Comparison of ENCODE assay signal across 21 cellular contexts in genomic region chr17:31726980-31727427, GRCh38.
DNase-seq lines count a peak whose midpoint lies in the region; ATAC-seq, FAIRE-seq and TF ChIP-seq lines count a peak whose summit lies in the region.
"Had no signal": no experiment of that assay in that cellular context is flagged by ENCODE, and none has a peak within 500 bp of the region (broad histone marks: within the 10 kb centered on the region; RNA-seq: fewer than 3 reads in every experiment).

No MANE protein-coding gene starts in this region.

- H2AFZ ChIP-seq in keratinocyte (ENCODE audit: control insufficient read depth, low read length) = no peak overlapping the region
- H2AFZ ChIP-seq: parathyroid adenoma had no signal

- H3K4me2 ChIP-seq in keratinocyte (ENCODE audit: control insufficient read depth, extremely low read depth, insufficient read depth, low read depth, low read length) = peak overlapping the region; percentile 33

- H3K4me1 ChIP-seq in keratinocyte (ENCODE audit: control insufficient read depth, extremely low read depth, insufficient read depth, low read length) (peaks cover 10% of the 10 kb centered on the region), gastroesophageal sphincter (peaks cover 0 to 22% (median 5%) of the 10 kb centered on the region in 3 donors)
- H3K4me1 ChIP-seq: parathyroid adenoma, upper lobe of right lung had no signal

- ATAC-seq in GM19467 (IDR thresholded peaks at IDR 0.05; ENCODE audit: unreplicated experiment) = no peak
- no peak for ATAC-seq in gastroesophageal sphincter
- ATAC-seq: CD8-positive, alpha-beta T cell; upper lobe of right lung had no signal

- no peaks in the 10 kb centered on the region for H3K9me1 ChIP-seq in keratinocyte (ENCODE audit: control insufficient read depth, extremely low read depth, insufficient read depth, low read length)

- no peaks in the 10 kb centered on the region for H3K79me2 ChIP-seq in keratinocyte (ENCODE audit: control insufficient read depth, insufficient read depth, low read length)
- H3K79me2 ChIP-seq: parathyroid adenoma had no signal

- H3K9ac ChIP-seq in keratinocyte (ENCODE audit: control insufficient read depth, extremely low read depth, insufficient read depth, low read length) = no peak overlapping the region
- H3K9ac ChIP-seq: parathyroid adenoma had no signal

- H3K36me3 ChIP-seq in keratinocyte (ENCODE audit: control insufficient read depth in 2 of 2, extremely low read depth in 1 of 2, insufficient read depth in 2 of 2, low read length in 2 of 2) (no peaks in the 10 kb centered on the region), gastroesophageal sphincter (no peaks in the 10 kb centered on the region)
- H3K36me3 ChIP-seq: upper lobe of right lung had no signal

- FAIRE-seq in keratinocyte (lab: Jason Lieb, UNC) = peak; percentile 34
- FAIRE-seq: endometrium, G401.6, GM12892 had no signal

- no peaks in the 10 kb centered on the region for H3K27me3 ChIP-seq in keratinocyte (ENCODE audit: control insufficient read depth, extremely low read depth, insufficient read depth, low read length)
- H3K27me3 ChIP-seq in gastroesophageal sphincter = no peaks in the 10 kb centered on the region
- H3K27me3 ChIP-seq: upper lobe of right lung had no signal

- dilution Hi-C loops in keratinocyte (cut with MboI; ENCODE audit: extremely low pct_ligation_motif_present, low sequenced_read_pairs) = no loop called here

- WGBS in gastroesophageal sphincter (ENCODE audit: low coverage in 1 of 2), 2 donors = 69% methylated on average over 4 of the region's 4 CpGs; no CpG with 5 or more reads in 1 of the 2 donors

- DNase-seq in Caki2 (ENCODE audit: low read depth) (peak; percentile 18), M059J (ENCODE audit: low read depth) (peak; percentile 90), astrocyte of the spinal cord (ENCODE audit: low read depth, low spot score) (peak; percentile 59), keratinocyte (ENCODE audit: low read depth, low spot score) (peak; percentile 15), activated gamma-delta T cell (lab: John Stamatoyannopoulos, UW) (no peak), NCI-H82 treated with DMSO at 0.1 percent for 48 hours (lab: John Stamatoyannopoulos, UW; ENCODE audit: unreplicated experiment) (no peak)
- DNase-seq: activated naive CD8-positive, alpha-beta T cell treated with anti-CD3 and anti-CD28 coated beads for 36 hours; activated T-cell treated with anti-CD3 and anti-CD28 coated beads, Interleukin-2, amount 50 U/mL, for 1 hour; CD8-positive, alpha-beta T cell; kidney glomerular epithelial cell; NCI-H1105; NK-92 treated with Interleukin-12 subunit alpha and Interleukin-12 subunit beta, amount 100 ng/mL, for 24 hours; stimulated activated naive CD4-positive, alpha-beta T cell treated with Interleukin-2 at 50 U/mL for 16 hours; T1000; upper lobe of right lung had no signal

- TF ChIP-seq CTCF in astrocyte of the spinal cord (IDR thresholded peaks at IDR 0.05; ENCODE audit: low read depth, low read length) (no peak), keratinocyte (optimal IDR thresholded peaks at IDR 0.05 in 1 of 3, IDR thresholded peaks at IDR 0.05 in 1 of 3, conservative IDR thresholded peaks at IDR 0.05 in 1 of 3; ENCODE audit: extremely low read depth in 1 of 3, insufficient read depth in 2 of 3, low read length in 3 of 3) (no peak), gastroesophageal sphincter (IDR thresholded peaks at IDR 0.05) (no peak)

- H3K4me3 ChIP-seq in astrocyte of the spinal cord (ENCODE audit: low read depth, low read length) (no peak overlapping the region), keratinocyte (ENCODE audit: control insufficient read depth in 2 of 3, extremely low read depth in 1 of 3, insufficient read depth in 2 of 3, low read depth in 1 of 3, low read length in 3 of 3) (no peak overlapping the region), gastroesophageal sphincter (no peak overlapping the region)
- H3K4me3 ChIP-seq: upper lobe of right lung had no signal

- TF ChIP-seq POLR2A in gastroesophageal sphincter (IDR thresholded peaks at IDR 0.05) = no peak

- no peak overlapping the region for H3K27ac ChIP-seq in keratinocyte (ENCODE audit: control insufficient read depth, insufficient read depth, low read length)
- no peak overlapping the region for H3K27ac ChIP-seq in gastroesophageal sphincter
- H3K27ac ChIP-seq: parathyroid adenoma, upper lobe of right lung had no signal

- no peaks in the 10 kb centered on the region for H4K20me1 ChIP-seq in keratinocyte (ENCODE audit: control insufficient read depth, extremely low read depth, insufficient read depth, low read length)

- H3K9me3 ChIP-seq in keratinocyte (ENCODE audit: control insufficient read depth, low read depth, low read length) = no peaks in the 10 kb centered on the region
- H3K9me3 ChIP-seq in gastroesophageal sphincter = no peaks in the 10 kb centered on the region
- H3K9me3 ChIP-seq: upper lobe of right lung had no signal

- in situ Hi-C loops in Caki2 (cut with HindIII; ENCODE audit: low pct_unique_long_range_greater_than_20kb, low sequenced_read_pairs) (no loop called here), astrocyte of the spinal cord (cut with HindIII; ENCODE audit: low sequenced_read_pairs) (no loop called here)

- TF ChIP-seq EP300 in gastroesophageal sphincter (IDR thresholded peaks at IDR 0.05) = no peak

Comparison
In these comparisons a context has a peak if more than half of its experiments do, and no peak if none do; other contexts are left out.
1. DNase-seq: peak in Caki2 (single experiment), M059J (single experiment), astrocyte of the spinal cord (single experiment) and keratinocyte (single experiment); none in activated gamma-delta T cell (single experiment) and NCI-H82 treated with DMSO at 0.1 percent for 48 hours (single experiment).